Comparison of ENCODE assay signal across 25 cellular contexts in the genomic region with DNA sequence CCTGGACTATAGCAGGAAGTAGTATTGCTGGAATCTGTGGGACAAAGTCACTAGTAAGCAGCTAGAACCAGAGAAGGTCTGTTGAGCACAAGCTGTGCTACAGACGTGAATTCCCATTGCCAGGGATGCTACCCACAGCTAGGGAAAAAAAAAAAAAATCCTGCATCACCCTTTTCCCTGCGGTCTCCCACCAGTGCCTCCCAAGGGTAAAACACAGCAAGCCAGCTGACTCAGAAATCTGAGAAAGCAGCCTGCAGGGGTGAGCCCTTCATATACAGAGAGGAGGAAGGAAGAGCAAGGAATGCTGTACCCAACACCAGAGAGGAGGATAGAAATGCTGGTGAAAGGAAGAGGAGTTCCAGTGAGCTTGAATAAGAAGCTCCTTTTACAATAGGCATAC. TPM values are rescaled to one million over a fixed set of nuclear protein-coding genes. Genes with fewer than 3 reads are reported as not detected.
DNase-seq lines count a peak whose midpoint lies in the region; ATAC-seq and TF ChIP-seq lines count a peak whose summit lies in the region.
"Had no signal": no experiment of that assay in that cellular context is flagged by ENCODE, and none has a peak within 500 bp of the region (broad histone marks: within the 10 kb centered on the region; RNA-seq: fewer than 3 reads in every experiment).

No MANE protein-coding gene starts in this region.

- no CpG with 5 or more reads among the region's 2 CpGs for WGBS in IMR-90 (ENCODE audit: extremely low coverage in 2 of 2, insufficient read length in 1 of 2), 2 experiments
- WGBS in SK-N-SH (ENCODE audit: low lambda C conversion rate): 92% methylated on average over 2 of the region's 2 CpGs

- H3K9me2 ChIP-seq in SK-N-SH: no peaks in the 10 kb centered on the region

- no peak overlapping the region for H2BK120ac ChIP-seq in IMR-90 (ENCODE audit: low read depth, low read length)

- H4K20me1 ChIP-seq in IMR-90 (ENCODE audit: insufficient read depth, low read length): no peaks in the 10 kb centered on the region
- H4K20me1 ChIP-seq in SK-N-SH (ENCODE audit: insufficient read depth): no peaks in the 10 kb centered on the region

- no peak overlapping the region for H3K4ac ChIP-seq in IMR-90 (ENCODE audit: low read depth, low read length)

- intact Hi-C loops in IMR-90 (cut with micrococcal nuclease): no loop called here

- no peak overlapping the region for H3K4me2 ChIP-seq in IMR-90 (ENCODE audit: low read depth, low read length)
- no peak overlapping the region for H3K4me2 ChIP-seq in SK-N-SH

- H2AFZ ChIP-seq in IMR-90 (replicated peaks; ENCODE audit: low read length, poor library complexity): no peak overlapping the region
- H2AFZ ChIP-seq in SK-N-SH (ENCODE audit: low read depth): no peak overlapping the region

- peak overlapping the region; percentile 24 for H3K27ac Mint-ChIP-seq in osteocyte (ENCODE audit: unreplicated experiment)
- H3K27ac Mint-ChIP-seq: CD4-positive, alpha-beta T cell; H9; naive thymus-derived CD8-positive, alpha-beta T cell had no signal

- 0 out of 2 replicates have a peak, but pooled peaks cover 4% of the 10 kb centered on the region for H3K79me2 ChIP-seq in SK-N-SH (ENCODE audit: insufficient read depth)

- no TSS peak for BruUV-seq in IMR-90 (replicated peaks; lab: Mats Ljungman, UMichigan)

- no peak overlapping the region for H3K18ac ChIP-seq in IMR-90 (ENCODE audit: low read depth, low read length)

- H3K4me3 ChIP-seq in IMR-90 (ENCODE audit: insufficient read depth, low read depth, low read length) (no peak overlapping the region), SK-N-SH (ENCODE audit: low read depth in 2 of 2, low read length in 1 of 2) (no peak overlapping the region)
- H3K4me3 ChIP-seq: GM12878, tibial artery had no signal

- TF ChIP-seq POLR2A in IMR-90 (IDR thresholded peaks at IDR 0.05; ENCODE audit: low read depth, low read length): no peak

- in situ Hi-C loops in IMR-90 (cut with MboI; ENCODE audit: low sequenced_read_pairs): loop anchor here (25.0 kb wide), 1 partner anchor 1189 kb away; no protein-coding TSS in a partner anchor

- no peak overlapping the region for H3K27ac ChIP-seq in IMR-90 (ENCODE audit: insufficient read depth, low read length)
- H3K27ac ChIP-seq in SK-N-SH (ENCODE audit: low read depth in 2 of 2, low read length in 1 of 2): no peak overlapping the region
- H3K27ac ChIP-seq: epithelial cell of prostate, tibial artery had no signal

- POLR2A ChIA-PET in IMR-90 (lab: Charles Lee; ENCODE audit: unreplicated experiment): interaction anchor here (0.6 kb wide), 1 partner anchor 277 kb away, joined by 4 read pairs; no protein-coding TSS in a partner anchor
- POLR2A ChIA-PET in SK-N-SH (lab: Yijun Ruan, JAX): interaction anchor here (0.6 kb wide), 1 partner anchor 650 kb away, joined by 3 read pairs; no protein-coding TSS in a partner anchor

- no peak overlapping the region for H2AK9ac ChIP-seq in IMR-90 (replicated peaks; ENCODE audit: low read depth, low read length, poor library complexity)

- no peak overlapping the region for H4K5ac ChIP-seq in IMR-90 (ENCODE audit: low read depth, low read length)

- peak; percentile 54 for ATAC-seq in IMR-90 (ENCODE audit: low read depth)
- ATAC-seq: GM12878; naive thymus-derived CD8-positive, alpha-beta T cell had no signal

- no peaks in the 10 kb centered on the region for H3K79me1 ChIP-seq in IMR-90 (ENCODE audit: low read depth in 1 of 2, low read length in 2 of 2)

- no peak overlapping the region for H2BK20ac ChIP-seq in IMR-90 (ENCODE audit: low read depth, low read length)

- no peak for DNase-seq in IMR-90
- no peak for DNase-seq in SK-N-SH
- DNase-seq in fibroblast of peridontal ligament (ENCODE audit: extremely low read depth): peak; percentile 38
- no peak for DNase-seq in osteocyte (ENCODE audit: extremely low spot score, unreplicated experiment)
- DNase-seq in stimulated activated CD4-positive, alpha-beta T cell treated with anti-CD3 and anti-CD28 coated beads, Interleukin-2, amount 100 ng/mL, for 24 hours: no peak
- no peak for DNase-seq in NCI-H526 (lab: John Stamatoyannopoulos, UW)
- DNase-seq in HuH-7 (ENCODE audit: low spot score): no peak
- DNase-seq: activated CD4-positive, alpha-beta T cell treated with anti-CD3 and anti-CD28 coated beads, Interleukin-2, amount 50 U/mL, for 1 hour; activated CD8-positive, alpha-beta memory T cell treated with anti-CD3 and anti-CD28 coated beads, Interleukin-2, amount 50 U/mL, for 48 hours; activated effector memory CD4-positive, alpha-beta T cell treated with Interleukin-2 at 50 U/mL for 16 hours; CD4-positive, alpha-beta T cell; foreskin melanocyte; H9; hypothalamus; Karpas-422; mammary epithelial cell; naive thymus-derived CD8-positive, alpha-beta T cell; NCI-H1092; NCI-H2029 treated with DMSO at 0.1 percent for 48 hours; OCI-M1; Right ventricle myocardium superior; stimulated activated naive CD4-positive, alpha-beta T cell; tibial artery had no signal

- H4K91ac ChIP-seq in IMR-90 (ENCODE audit: insufficient read depth, low read depth, low read length): no peak overlapping the region

- TF ChIP-seq RAD21 in IMR-90 (IDR thresholded peaks at IDR 0.05; ENCODE audit: low read length) (no peak), SK-N-SH (IDR thresholded peaks at IDR 0.05; ENCODE audit: low read length) (no peak)

- H3K27me3 ChIP-seq in IMR-90 (ENCODE audit: control insufficient read depth, insufficient read depth, low read length) (peaks cover 6% of the 10 kb centered on the region), SK-N-SH (ENCODE audit: insufficient read depth) (no peaks in the 10 kb centered on the region)
- H3K27me3 ChIP-seq: tibial artery had no signal

- H3K9me3 Mint-ChIP-seq in osteocyte (ENCODE audit: unreplicated experiment): no peaks in the 10 kb centered on the region
- H3K9me3 Mint-ChIP-seq: CD4-positive, alpha-beta T cell; H9; naive thymus-derived CD8-positive, alpha-beta T cell had no signal

- CTCF ChIA-PET in IMR-90 (lab: Yijun Ruan, JAX) (no interaction called here), SK-N-SH (lab: Yijun Ruan, JAX) (interaction anchor here (0.6 to 1.7 kb wide), 5 partner anchors 10 to 474 kb away, joined by 3 to 4 read pairs (median 3); a partner anchor contains a TSS)

- dilution Hi-C loops in IMR-90 (cut with HindIII; ENCODE audit: low sequenced_read_pairs, unreplicated experiment): no loop called here

- H3K4me1 ChIP-seq in IMR-90 (ENCODE audit: control insufficient read depth, insufficient read depth, low read length) (no peaks in the 10 kb centered on the region), SK-N-SH (ENCODE audit: control insufficient read depth in 1 of 2, insufficient read depth in 2 of 2, low read depth in 1 of 2, low read length in 1 of 2) (peaks cover 0 to 8% of the 10 kb centered on the region in 2 experiments; a peak in 2 of 4 replicates)
- H3K4me1 ChIP-seq: tibial artery had no signal

- H3K27me3 Mint-ChIP-seq in osteocyte (ENCODE audit: unreplicated experiment): no peaks in the 10 kb centered on the region

- no peak overlapping the region for H2BK5ac ChIP-seq in IMR-90 (ENCODE audit: low read depth, low read length, poor library complexity, severe bottlenecking)

- no peaks in the 10 kb centered on the region for H3K36me3 Mint-ChIP-seq in osteocyte (ENCODE audit: unreplicated experiment)
- H3K36me3 Mint-ChIP-seq: naive thymus-derived CD8-positive, alpha-beta T cell had no signal

- no peaks in the 10 kb centered on the region for H3F3A ChIP-seq in SK-N-SH (replicated peaks; ENCODE audit: insufficient read depth)

- H3K56ac ChIP-seq in IMR-90 (ENCODE audit: extremely low read depth, insufficient read depth, low read length): no peak overlapping the region

- no peak overlapping the region for H3K4me3 Mint-ChIP-seq in osteocyte (ENCODE audit: unreplicated experiment)
- H3K4me3 Mint-ChIP-seq: CD4-positive, alpha-beta T cell; H9; naive thymus-derived CD8-positive, alpha-beta T cell had no signal

- no peak overlapping the region for H2AK5ac ChIP-seq in IMR-90 (ENCODE audit: low read depth, low read length)

- no peak overlapping the region for H2BK15ac ChIP-seq in IMR-90 (ENCODE audit: low read depth, low read length)

- H4K8ac ChIP-seq in IMR-90 (ENCODE audit: low read depth in 2 of 2, low read length in 2 of 2): no peak overlapping the region

- H3K9ac ChIP-seq in IMR-90 (ENCODE audit: low read depth, low read length) (no peak overlapping the region), SK-N-SH (no peak overlapping the region)

- no peak overlapping the region; the same call in 1 of the 2 replicates for H3K23ac ChIP-seq in IMR-90 (ENCODE audit: low read depth, low read length)

- H3K36me3 ChIP-seq in IMR-90 (ENCODE audit: control insufficient read depth, insufficient read depth, low read length) (no peaks in the 10 kb centered on the region), SK-N-SH (replicated peaks in 1 of 2; ENCODE audit: control insufficient read depth in 1 of 2, insufficient read depth in 2 of 2, low read length in 1 of 2) (no peaks in the 10 kb centered on the region)
- H3K36me3 ChIP-seq: tibial artery had no signal

- H3K4me1 Mint-ChIP-seq in osteocyte (ENCODE audit: unreplicated experiment): peaks cover 22% of the 10 kb centered on the region
- H3K4me1 Mint-ChIP-seq: naive thymus-derived CD8-positive, alpha-beta T cell had no signal

- TF ChIP-seq CTCF in IMR-90 (conservative IDR thresholded peaks at IDR 0.05; ENCODE audit: low read depth, low read length) (no peak), SK-N-SH (IDR thresholded peaks at IDR 0.05) (no peak), osteocyte (IDR thresholded peaks at IDR 0.05) (no peak)

- no peak for TF ChIP-seq EP300 in SK-N-SH (IDR thresholded peaks at IDR 0.05; ENCODE audit: borderline replicate concordance in 1 of 2, low read depth in 1 of 2, low read length in 1 of 2)

- no peak overlapping the region for H3K14ac ChIP-seq in IMR-90 (replicated peaks; ENCODE audit: low read depth, low read length)

- H3K9me1 ChIP-seq in IMR-90 (ENCODE audit: insufficient read depth, low read length): no peaks in the 10 kb centered on the region

- H3K9me3 ChIP-seq in IMR-90 (ENCODE audit: control insufficient read depth, insufficient read depth, low read length): no peaks in the 10 kb centered on the region
- no peaks in the 10 kb centered on the region for H3K9me3 ChIP-seq in SK-N-SH
- H3K9me3 ChIP-seq: tibial artery had no signal

TF ChIP-seq in SK-N-SH, 30 proteins besides CTCF, POLR2A, EP300 and RAD21 (continues in another document):
- TF ChIP-seq TAF1 (IDR thresholded peaks at IDR 0.05; ENCODE audit: borderline replicate concordance, low read depth, low read length): no peak
- TF ChIP-seq MEF2A (IDR thresholded peaks at IDR 0.05; ENCODE audit: borderline replicate concordance, low read depth): no peak
- TF ChIP-seq RFX5 (IDR thresholded peaks at IDR 0.05; ENCODE audit: low read length): no peak
- peak; percentile 23; the same call in 1 of the 2 replicates for TF ChIP-seq GABPA (IDR thresholded peaks at IDR 0.05; ENCODE audit: low read depth)

RNA-seq across cellular contexts. Expression of a gene that starts 10.1 kb away (rescaled TPM):
- 1.3 and 1.9 TPM in 2 replicates for total RNA-seq in IMR-90 (2012; rRNA removed)
- 0.92 and 0.99 TPM in 2 replicates for polyA plus RNA-seq in IMR-90 (2012; rRNA removed)
- polyA plus RNA-seq in IMR-90 (2012; cell fraction: cytosol; rRNA removed): 0.56 and 0.59 TPM in 2 replicates
- polyA plus RNA-seq in IMR-90 (2012; cell fraction: nucleus; rRNA removed; ENCODE audit: low replicate concordance): 0.30 and 1.2 TPM in 2 replicates
- 5.8 and 6.6 TPM in 2 replicates for polyA plus RNA-seq in SK-N-SH (2012; rRNA removed)
- 7.6 and 8.1 TPM in 2 replicates for polyA plus RNA-seq in SK-N-SH (2012; cell fraction: cytosol; rRNA removed)
- polyA plus RNA-seq in SK-N-SH (2012; cell fraction: nucleus; rRNA removed): 5.1 and 5.5 TPM in 2 replicates
- 5.9 and 6.9 TPM in 2 replicates for total RNA-seq in osteocyte
- total RNA-seq: CD4-positive, alpha-beta T cell; naive thymus-derived CD8-positive, alpha-beta T cell had no signal
- polyA plus RNA-seq: naive thymus-derived CD8-positive, alpha-beta T cell had no signal
